14 cellular contexts compared by ENCODE assay signal in genomic region chr9:95058795-95059386, GRCh38.
DNase-seq lines count a peak whose midpoint lies in the region; ATAC-seq and TF ChIP-seq lines count a peak whose summit lies in the region.
"Had no signal": no experiment of that assay in that cellular context is flagged by ENCODE, and none has a peak within 500 bp of the region (broad histone marks: within the 10 kb centered on the region; RNA-seq: fewer than 3 reads in every experiment).

No MANE protein-coding gene starts in this region.

- no peak for TF ChIP-seq CTCF in chondrocyte (IDR thresholded peaks at IDR 0.05)
- TF ChIP-seq CTCF in tibial nerve (IDR thresholded peaks at IDR 0.05), result no peak

- DNase-seq in NCI-H1105 treated with DMSO at 0.1 percent for 48 hours (lab: John Stamatoyannopoulos, UW) (peak; percentile 7), NCI-H1105 (lab: John Stamatoyannopoulos, UW) (no peak), chondrocyte (ENCODE audit: low spot score) (no peak), tibial nerve (ENCODE audit: low spot score in 2 of 2) (no peak), HuH-7 (ENCODE audit: low spot score) (no peak)
- DNase-seq: 8988T; activated B cell treated with CpG ODN at 0.5 μM for 24 hours; activated T-cell treated with anti-CD3 and anti-CD28 coated beads, Interleukin-2, amount 50 U/mL, for 48 hours; DMS153; NCI-H524 had no signal

- peaks cover 99% of the 10 kb centered on the region for H3K4me1 ChIP-seq in muscle layer of colon (ENCODE audit: insufficient read depth, low read length)
- H3K4me1 ChIP-seq in tibial nerve, result peaks cover 0 to 100% (median 78%) of the 10 kb centered on the region in 4 donors

- H3K36me3 ChIP-seq in muscle layer of colon (ENCODE audit: insufficient read depth, low read length) (peaks cover 35% of the 10 kb centered on the region), tibial nerve (peaks cover 0 to 23% (median 0%) of the 10 kb centered on the region in 3 donors)

- H3K27me3 ChIP-seq in muscle layer of colon (ENCODE audit: control insufficient read depth in 1 of 2, insufficient read depth in 2 of 2, low read length in 2 of 2) (no peaks in the 10 kb centered on the region), tibial nerve (no peaks in the 10 kb centered on the region)

- H3K4me3 ChIP-seq in muscle layer of colon (ENCODE audit: low read depth in 1 of 2, low read length in 2 of 2), result peak overlapping the region in 1 of 2 donors; percentile 41
- H3K4me3 ChIP-seq in tibial nerve, result peak overlapping the region in 3 of 4 donors; percentile 9 to 16 (median 13)

- TF ChIP-seq EP300 in tibial nerve (IDR thresholded peaks at IDR 0.05), result no peak

- H3K9me3 Mint-ChIP-seq in chondrocyte (ENCODE audit: low read depth), result no peaks in the 10 kb centered on the region
- H3K9me3 Mint-ChIP-seq: activated B cell treated with CpG ODN at 0.5 μM for 24 hours; central memory CD8-positive, alpha-beta T cell had no signal

- H3K27ac ChIP-seq in muscle layer of colon (ENCODE audit: low read depth, low read length), result peak overlapping the region; percentile 40
- peak overlapping the region; percentile 39 to 93 (median 76) for H3K27ac ChIP-seq in tibial nerve

- peak overlapping the region; percentile 91 for H3K27ac Mint-ChIP-seq in chondrocyte (ENCODE audit: unreplicated experiment)
- H3K27ac Mint-ChIP-seq: activated B cell treated with CpG ODN at 0.5 μM for 24 hours had no signal

- no peaks in the 10 kb centered on the region for H3K9me3 ChIP-seq in muscle layer of colon (ENCODE audit: low read length)
- H3K9me3 ChIP-seq in tibial nerve, result no peaks in the 10 kb centered on the region

- peaks cover 23% of the 10 kb centered on the region for H3K36me3 Mint-ChIP-seq in chondrocyte (ENCODE audit: low read depth)

- no peak for TF ChIP-seq POLR2A in tibial nerve (IDR thresholded peaks at IDR 0.05)

- 40 to 49% methylated on average over 7 of the region's 7 CpGs for whole genome bisulfite sequencing in tibial nerve, 2 donors

- peak overlapping the region; percentile 10 for H3K4me3 Mint-ChIP-seq in chondrocyte (ENCODE audit: unreplicated experiment)
- H3K4me3 Mint-ChIP-seq: activated B cell treated with CpG ODN at 0.5 μM for 24 hours; central memory CD8-positive, alpha-beta T cell had no signal

- peak overlapping the region; percentile 25 for H3K9ac ChIP-seq in muscle layer of colon (ENCODE audit: low read length)

- ATAC-seq in HG02759 (IDR thresholded peaks at IDR 0.05; ENCODE audit: unreplicated experiment) (no peak), HG02885 (IDR thresholded peaks at IDR 0.05; ENCODE audit: poor library complexity, unreplicated experiment) (no peak)

- H3K4me1 Mint-ChIP-seq in chondrocyte (ENCODE audit: low read depth), result peaks cover 89% of the 10 kb centered on the region
- H3K4me1 Mint-ChIP-seq: activated B cell treated with CpG ODN at 0.5 μM for 24 hours; central memory CD8-positive, alpha-beta T cell had no signal

- H3K27me3 Mint-ChIP-seq in chondrocyte (ENCODE audit: low read depth), result no peaks in the 10 kb centered on the region
- H3K27me3 Mint-ChIP-seq: activated B cell treated with CpG ODN at 0.5 μM for 24 hours; central memory CD8-positive, alpha-beta T cell had no signal
